ENCODE assay signal across 16 cellular contexts in the genomic region with DNA sequence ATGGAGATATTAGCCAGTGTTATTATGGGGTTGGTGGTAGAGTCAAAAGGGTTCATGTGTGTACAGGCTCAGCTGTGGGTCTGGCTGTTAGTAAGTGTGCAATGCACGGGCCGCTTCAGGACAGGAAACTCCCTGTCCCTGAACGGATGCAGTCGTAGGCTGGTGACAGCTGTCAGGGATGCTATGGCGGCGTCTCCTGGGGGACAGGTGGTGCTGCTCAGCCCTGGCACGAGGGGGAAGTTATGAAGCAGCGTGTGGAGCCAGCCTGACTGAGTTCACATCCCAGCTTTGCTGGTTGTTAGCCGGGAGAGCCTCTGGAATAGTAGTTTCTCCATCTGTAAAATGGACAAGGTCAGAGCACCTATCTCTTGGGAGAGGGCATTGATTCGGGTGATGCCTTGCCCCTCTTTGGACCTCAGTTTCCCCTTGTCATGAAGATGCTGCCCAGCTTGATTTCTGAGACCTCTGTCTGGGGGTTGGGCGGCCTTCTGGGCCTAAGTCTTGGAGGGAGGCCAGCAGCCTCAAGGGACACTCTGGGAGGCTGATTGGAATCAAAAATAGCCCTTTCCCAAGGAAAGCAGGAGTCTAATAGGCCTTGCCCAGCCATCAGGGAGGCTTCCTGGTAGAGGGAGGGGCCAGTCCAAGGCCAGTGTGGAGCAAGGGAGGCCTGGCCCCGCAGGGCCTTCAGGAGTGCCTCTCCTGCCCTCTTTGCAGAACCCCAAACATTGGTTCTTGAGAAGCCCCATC. TPM values are rescaled to one million over a fixed set of nuclear protein-coding genes. Genes with fewer than 3 reads are reported as not detected.
A peak's percentile ranks its signal among the peaks of the same experiment; 100 is the strongest.
DNase-seq lines count a peak whose midpoint lies in the region; ATAC-seq, FAIRE-seq and TF ChIP-seq lines count a peak whose summit lies in the region.
"Had no signal": no experiment of that assay in that cellular context is flagged by ENCODE, and none has a peak within 500 bp of the region (broad histone marks: within the 10 kb centered on the region; RNA-seq: fewer than 3 reads in every experiment).

No MANE protein-coding gene starts in this region.

- no peak for TF ChIP-seq CTCF in ovary (IDR thresholded peaks at IDR 0.05)

- intact Hi-C loops in activated T-helper 1 cell treated with anti-CD3 and anti-CD28 coated beads, Interleukin-12 subunit alpha, Interleukin-12 subunit beta, Interleukin-2, Interleukin-4 antibody, amounts not matched to agents 30 ng/mL and 10 ng/mL and 1 ng/mL, durations not matched to agents 14 hours and 24 hours and 36 hours (cut with micrococcal nuclease) = no loop called here
- intact Hi-C loops in ovary (cut with DNase I) = no loop called here

- WGBS in ovary, 3 donors = 66 to 82% (median 75%) methylated on average over 12 of the region's 12 CpGs

- peak overlapping the region; percentile 59 for H3K27ac ChIP-seq in muscle layer of duodenum (ENCODE audit: low read length)
- no peak overlapping the region for H3K27ac ChIP-seq in ovary

- no peaks in the 10 kb centered on the region for H3K27me3 Mint-ChIP-seq in activated T-helper 1 cell treated with anti-CD3 and anti-CD28 coated beads, Interleukin-12 subunit alpha, Interleukin-12 subunit beta, Interleukin-2, Interleukin-4 antibody, amounts not matched to agents 30 ng/mL and 10 ng/mL and 1 ng/mL, durations not matched to agents 14 hours and 24 hours and 36 hours (ENCODE audit: insufficient read depth)

- peak overlapping the region; percentile 73 for H3K27ac Mint-ChIP-seq in activated T-helper 1 cell treated with anti-CD3 and anti-CD28 coated beads, Interleukin-12 subunit alpha, Interleukin-12 subunit beta, Interleukin-2, Interleukin-4 antibody, amounts not matched to agents 30 ng/mL and 10 ng/mL and 1 ng/mL, durations not matched to agents 14 hours and 24 hours and 36 hours

- peaks cover 29% of the 10 kb centered on the region for H3K36me3 Mint-ChIP-seq in activated T-helper 1 cell treated with anti-CD3 and anti-CD28 coated beads, Interleukin-12 subunit alpha, Interleukin-12 subunit beta, Interleukin-2, Interleukin-4 antibody, amounts not matched to agents 30 ng/mL and 10 ng/mL and 1 ng/mL, durations not matched to agents 14 hours and 24 hours and 36 hours (ENCODE audit: low read depth)

- H3K4me1 ChIP-seq in muscle layer of duodenum (ENCODE audit: control insufficient read depth in 1 of 2, insufficient read depth in 2 of 2, low read length in 2 of 2) (peaks cover 0 to 40% of the 10 kb centered on the region in 2 donors), ovary (ENCODE audit: insufficient read depth) (no peaks in the 10 kb centered on the region)

- H3K4me1 Mint-ChIP-seq in activated T-helper 1 cell treated with anti-CD3 and anti-CD28 coated beads, Interleukin-12 subunit alpha, Interleukin-12 subunit beta, Interleukin-2, Interleukin-4 antibody, amounts not matched to agents 30 ng/mL and 10 ng/mL and 1 ng/mL, durations not matched to agents 14 hours and 24 hours and 36 hours (ENCODE audit: low read depth) = peaks cover 93% of the 10 kb centered on the region

- TF ChIP-seq EP300 in ovary (IDR thresholded peaks at IDR 0.05) = no peak

- no peak overlapping the region for H3K4me3 ChIP-seq in muscle layer of duodenum (ENCODE audit: low read depth in 1 of 2, low read length in 2 of 2)
- H3K4me3 ChIP-seq in ovary = no peak overlapping the region

- peak; percentile 59 for FAIRE-seq in GM19239 (lab: Jason Lieb, UNC)
- FAIRE-seq: GM12892, HepG2 had no signal

- no peak for TF ChIP-seq POLR2A in ovary (IDR thresholded peaks at IDR 0.05)

- H3K9me3 Mint-ChIP-seq in activated T-helper 1 cell treated with anti-CD3 and anti-CD28 coated beads, Interleukin-12 subunit alpha, Interleukin-12 subunit beta, Interleukin-2, Interleukin-4 antibody, amounts not matched to agents 30 ng/mL and 10 ng/mL and 1 ng/mL, durations not matched to agents 14 hours and 24 hours and 36 hours = peaks cover 6% of the 10 kb centered on the region

- no peaks in the 10 kb centered on the region for H3K27me3 ChIP-seq in muscle layer of duodenum (ENCODE audit: low read depth, low read length)
- no peaks in the 10 kb centered on the region for H3K27me3 ChIP-seq in ovary

- DNase-seq in CD1c-positive myeloid dendritic cell (ENCODE audit: extremely low spot score) = peak; percentile 15
- DNase-seq in GM19239 (ENCODE audit: insufficient read length, low spot score) = no peak
- DNase-seq in activated T-helper 1 cell treated with anti-CD3 and anti-CD28 coated beads, Interleukin-12 subunit alpha, Interleukin-12 subunit beta, Interleukin-2, Interleukin-4 antibody, amounts not matched to agents 30 ng/mL and 10 ng/mL and 1 ng/mL, durations not matched to agents 14 hours and 24 hours and 36 hours (ENCODE audit: low spot score) = no peak
- no peak for DNase-seq in dermis blood vessel endothelial cell
- DNase-seq in SKM-1 treated with dmso at 0.1 percent for 144 hours (lab: John Stamatoyannopoulos, UW; ENCODE audit: unreplicated experiment) = no peak
- no peak for DNase-seq in ovary
- DNase-seq: NCI-H1436 treated with DMSO at 0.1 percent for 48 hours; stimulated activated CD4-positive, alpha-beta T cell treated with anti-CD3 and anti-CD28 coated beads, Interleukin-4, amount 100 ng/mL, for 1 hour had no signal

- no peaks in the 10 kb centered on the region for H3K36me3 ChIP-seq in muscle layer of duodenum (ENCODE audit: control insufficient read depth in 1 of 2, insufficient read depth in 2 of 2, low read length in 2 of 2)
- no peaks in the 10 kb centered on the region for H3K36me3 ChIP-seq in ovary

- H3K9me3 ChIP-seq in muscle layer of duodenum (ENCODE audit: control insufficient read depth in 1 of 2, low read length in 2 of 2) (no peaks in the 10 kb centered on the region), ovary (no peaks in the 10 kb centered on the region)

- H3K4me3 Mint-ChIP-seq in activated T-helper 1 cell treated with anti-CD3 and anti-CD28 coated beads, Interleukin-12 subunit alpha, Interleukin-12 subunit beta, Interleukin-2, Interleukin-4 antibody, amounts not matched to agents 30 ng/mL and 10 ng/mL and 1 ng/mL, durations not matched to agents 14 hours and 24 hours and 36 hours = no peak overlapping the region

- no peak for ATAC-seq in GM21381 (IDR thresholded peaks at IDR 0.05; ENCODE audit: unreplicated experiment)

RNA-seq across cellular contexts. Expression of gene ASB2, which starts 7.1 kb away (rescaled TPM):
- 21.1 and 23.4 TPM in 2 replicates for total RNA-seq in activated T-helper 1 cell treated with anti-CD3 and anti-CD28 coated beads, Interleukin-12 subunit alpha, Interleukin-12 subunit beta, Interleukin-2, Interleukin-4 antibody, amounts not matched to agents 30 ng/mL and 10 ng/mL and 1 ng/mL, durations not matched to agents 14 hours and 24 hours and 36 hours
- total RNA-seq in dermis blood vessel endothelial cell (0.05 TPM in 1 of 2 replicates, not detected in the other), ovary (10 to 100 TPM in 1 of 7 donors, 1 to 10 TPM in 6; 1.3 to 25.6 (median 3.0) TPM)
- 10 to 100 TPM in 1 of 2 donors, 1 to 10 TPM in 1; 2.6 to 18.8 TPM for polyA plus RNA-seq in ovary

RNA-seq across cellular contexts. Expression of gene CCDC197, which starts 27.8 kb away (rescaled TPM):
- 0.13 TPM in 1 of 2 replicates, not detected in the other for total RNA-seq in activated T-helper 1 cell treated with anti-CD3 and anti-CD28 coated beads, Interleukin-12 subunit alpha, Interleukin-12 subunit beta, Interleukin-2, Interleukin-4 antibody, amounts not matched to agents 30 ng/mL and 10 ng/mL and 1 ng/mL, durations not matched to agents 14 hours and 24 hours and 36 hours
- not detected in 2 replicates for total RNA-seq in dermis blood vessel endothelial cell
- not detected for total RNA-seq in ovary
- polyA plus RNA-seq in ovary = not detected
- total RNA-seq: chondrocyte, fibroblast of lung, kidney epithelial cell, omental fat pad had no signal
- polyA plus RNA-seq: fibroblast of lung had no signal

RNA-seq across cellular contexts. Expression of gene FAM181A, which starts 42.1 kb away (rescaled TPM):
- not detected in 2 replicates for total RNA-seq in activated T-helper 1 cell treated with anti-CD3 and anti-CD28 coated beads, Interleukin-12 subunit alpha, Interleukin-12 subunit beta, Interleukin-2, Interleukin-4 antibody, amounts not matched to agents 30 ng/mL and 10 ng/mL and 1 ng/mL, durations not matched to agents 14 hours and 24 hours and 36 hours
- total RNA-seq in dermis blood vessel endothelial cell (not detected in 2 replicates), ovary (1 to 10 TPM in 1 of 7 donors, under 1 TPM in 4, not detected in 2; 0.37 to 4.9 (median 0.82) TPM)
- not detected for polyA plus RNA-seq in ovary
- total RNA-seq: chondrocyte, fibroblast of lung, kidney epithelial cell, omental fat pad had no signal
- polyA plus RNA-seq: fibroblast of lung had no signal

RNA-seq across cellular contexts. Expression of gene OTUB2, which starts 56.9 kb away (rescaled TPM):
- 1.5 TPM in 2 replicates for total RNA-seq in activated T-helper 1 cell treated with anti-CD3 and anti-CD28 coated beads, Interleukin-12 subunit alpha, Interleukin-12 subunit beta, Interleukin-2, Interleukin-4 antibody, amounts not matched to agents 30 ng/mL and 10 ng/mL and 1 ng/mL, durations not matched to agents 14 hours and 24 hours and 36 hours
- 0.68 and 0.84 TPM in 2 replicates for total RNA-seq in dermis blood vessel endothelial cell
- 1 to 10 TPM in 3 of 7 donors, under 1 TPM in 4; 0.48 to 1.6 (median 0.76) TPM for total RNA-seq in ovary
- polyA plus RNA-seq in ovary = 1 to 10 TPM in 1 of 2 donors, under 1 TPM in 1; 0.41 to 1.5 TPM
